In genomic region chr18:48874701-48875162, GRCh38 we compare ENCODE assay signal across 21 cellular contexts.
DNase-seq lines count a peak whose midpoint lies in the region; ATAC-seq, FAIRE-seq and TF ChIP-seq lines count a peak whose summit lies in the region.
"Had no signal": no experiment of that assay in that cellular context is flagged by ENCODE, and none has a peak within 500 bp of the region (broad histone marks: within the 10 kb centered on the region; RNA-seq: fewer than 3 reads in every experiment).

No MANE protein-coding gene starts in this region.

- 93% methylated on average over 15 of the region's 15 CpGs for WGBS in A549 (ENCODE audit: missing lambda C conversion rate)

- no peak for TF ChIP-seq CTCF in A549 (IDR thresholded peaks at IDR 0.05)
- TF ChIP-seq CTCF in RWPE1 (conservative IDR thresholded peaks at IDR 0.05; ENCODE audit: low read depth), result no peak
- no peak for TF ChIP-seq CTCF in kidney (IDR thresholded peaks at IDR 0.05; ENCODE audit: borderline replicate concordance, extremely low read depth, insufficient read depth)

- no peak for FAIRE-seq in A549 (lab: Jason Lieb, UNC)
- FAIRE-seq in kidney (lab: Jason Lieb, UNC), result no peak
- FAIRE-seq: GM12891, GM18507 had no signal

- no peaks in the 10 kb centered on the region for H3K9me3 Mint-ChIP-seq in activated CD4-positive, alpha-beta T cell treated with anti-CD3 and anti-CD28 coated beads, Interleukin-2, amount 10 ng/mL, durations not matched to agents 7 days and 5 days

- no peaks in the 10 kb centered on the region for H3K9me3 ChIP-seq in A549
- no peaks in the 10 kb centered on the region for H3K9me3 ChIP-seq in kidney (ENCODE audit: control insufficient read depth in 1 of 2, low read length in 2 of 2)

- H3K9ac ChIP-seq in kidney (ENCODE audit: low read length in 2 of 2), result no peak overlapping the region
- H3K9ac ChIP-seq: GM23248 had no signal

- H3K36me3 ChIP-seq in kidney (ENCODE audit: control insufficient read depth in 1 of 2, insufficient read depth in 2 of 2, low read length in 2 of 2), result no peaks in the 10 kb centered on the region

- H3K36me3 Mint-ChIP-seq in activated CD4-positive, alpha-beta T cell treated with anti-CD3 and anti-CD28 coated beads, Interleukin-2, amount 10 ng/mL, durations not matched to agents 7 days and 5 days (ENCODE audit: low read depth), result no peaks in the 10 kb centered on the region

- CTCF ChIA-PET in A549 (lab: Yijun Ruan, JAX) (interaction anchor here (0.9 kb wide), 1 partner anchor 9 kb away, joined by 3 read pairs; no protein-coding TSS in a partner anchor), RWPE1 (lab: Yijun Ruan, JAX) (interaction anchor here (0.7 kb wide), 1 partner anchor 38 kb away, joined by 3 read pairs; no protein-coding TSS in a partner anchor)
- CTCF ChIA-PET in activated CD4-positive, alpha-beta T cell treated with anti-CD3 and anti-CD28 coated beads, Interleukin-2, amount 10 ng/mL, durations not matched to agents 7 days and 5 days (lab: Charles Lee), result interaction anchor here (1.1 to 1.5 kb wide), 2 partner anchors 9 to 13 kb away, joined by 3 read pairs; no protein-coding TSS in a partner anchor

- H3K4me1 Mint-ChIP-seq in activated CD4-positive, alpha-beta T cell treated with anti-CD3 and anti-CD28 coated beads, Interleukin-2, amount 10 ng/mL, durations not matched to agents 7 days and 5 days, result peaks cover 1% of the 10 kb centered on the region

- no peak overlapping the region for H3K27ac Mint-ChIP-seq in activated CD4-positive, alpha-beta T cell treated with anti-CD3 and anti-CD28 coated beads, Interleukin-2, amount 10 ng/mL, durations not matched to agents 7 days and 5 days

- H3K4me3 ChIP-seq in A549 (no peak overlapping the region), kidney (ENCODE audit: low read length in 2 of 2) (no peak overlapping the region)
- H3K4me3 ChIP-seq: GM23248 had no signal

- ATAC-seq in A549, result no peak
- ATAC-seq: PC-3, Right ventricle myocardium inferior had no signal

- H3K4me2 ChIP-seq in A549, result no peak overlapping the region

- no peak for TF ChIP-seq POLR2A in A549 (IDR thresholded peaks at IDR 0.05; ENCODE audit: low read length)

- no peak for TF ChIP-seq RAD21 in A549 (conservative IDR thresholded peaks at IDR 0.05 in 1 of 2, IDR thresholded peaks at IDR 0.05 in 1 of 2)

- no peak overlapping the region for H3K4me3 Mint-ChIP-seq in activated CD4-positive, alpha-beta T cell treated with anti-CD3 and anti-CD28 coated beads, Interleukin-2, amount 10 ng/mL, durations not matched to agents 7 days and 5 days

- peaks cover under 1% of the 10 kb centered on the region for H3K27me3 Mint-ChIP-seq in activated CD4-positive, alpha-beta T cell treated with anti-CD3 and anti-CD28 coated beads, Interleukin-2, amount 10 ng/mL, durations not matched to agents 7 days and 5 days

- H3K4me1 ChIP-seq in A549 (peaks cover 36% of the 10 kb centered on the region), kidney (ENCODE audit: control insufficient read depth in 1 of 2, insufficient read depth in 1 of 2, low read depth in 1 of 2, low read length in 2 of 2) (peaks cover 0 to 6% of the 10 kb centered on the region in 2 donors)

- intact Hi-C loops in kidney (cut with DNase I) (no loop called here), posterior vena cava (cut with DNase I) (no loop called here)

- POLR2A ChIA-PET in A549 (lab: Yijun Ruan, JAX) (interaction anchor here (0.6 kb wide), 1 partner anchor 42 kb away, joined by 3 read pairs; no protein-coding TSS in a partner anchor), RWPE1 (lab: Yijun Ruan, JAX; ENCODE audit: low non-redundant PET) (no interaction called here)
- POLR2A ChIA-PET in activated CD4-positive, alpha-beta T cell treated with anti-CD3 and anti-CD28 coated beads, Interleukin-2, amount 10 ng/mL, durations not matched to agents 7 days and 5 days (lab: Charles Lee), result no interaction called here

- DNase-seq in A549 (ENCODE audit: low read depth in 1 of 2, low spot score in 1 of 2) (no peak), RWPE1 (ENCODE audit: low spot score) (no peak), kidney (peak; percentile 56), posterior vena cava (ENCODE audit: low spot score) (peak; percentile 59), RPMI8226 (no peak), AG08395 (ENCODE audit: low spot score) (no peak)
- DNase-seq in activated CD8-positive, alpha-beta memory T cell treated with anti-CD3 and anti-CD28 coated beads, Interleukin-2, amount 50 U/mL, for 48 hours, result no peak
- DNase-seq in activated CD4-positive, alpha-beta T cell treated with anti-CD3 and anti-CD28 coated beads, Interleukin-2, amount 10 ng/mL, durations not matched to agents 7 days and 5 days, result no peak
- DNase-seq: DMS 273 treated with DMSO at 0.1 percent for 48 hours, GDM1, GM23248, HCEC 1CT, KG1, NCI-H1436 treated with DMSO at 0.1 percent for 48 hours, NCI-H2029 treated with DMSO at 0.1 percent for 48 hours, NCI-H748 treated with DMSO at 0.1 percent for 48 hours, PC-3 had no signal

- no peak for TF ChIP-seq EP300 in A549 (IDR thresholded peaks at IDR 0.05)

- H3K27ac ChIP-seq in A549, result peak overlapping the region; percentile 78 to 94
- H3K27ac ChIP-seq in RWPE1, result peak overlapping the region; percentile 70; the same call in 1 of the 2 replicates
- H3K27ac ChIP-seq in kidney (ENCODE audit: low read depth in 2 of 2, low read length in 2 of 2), result no peak overlapping the region
- H3K27ac ChIP-seq: C4-2B had no signal

TF ChIP-seq in A549, 52 proteins besides CTCF, POLR2A, EP300 and RAD21:
- TF ChIP-seq CBX8 (IDR thresholded peaks at IDR 0.05) (no peak), NFE2L2 (conservative IDR thresholded peaks at IDR 0.05; ENCODE audit: low read length) (no peak), RARB (CRISPR knock-in tag; IDR thresholded peaks at IDR 0.05) (no peak)

Comparison
In these comparisons a context has a peak if more than half of its experiments do, and no peak if none do; other contexts are left out.
1. DNase-seq: peak in kidney (single experiment) and posterior vena cava (single experiment); none in A549 (0 of 2), RWPE1 (single experiment), RPMI8226 (single experiment), activated CD8-positive, alpha-beta memory T cell treated with anti-CD3 and anti-CD28 coated beads, Interleukin-2, amount 50 U/mL, for 48 hours (single experiment), AG08395 (single experiment) and activated CD4-positive, alpha-beta T cell treated with anti-CD3 and anti-CD28 coated beads, Interleukin-2, amount 10 ng/mL, durations not matched to agents 7 days and 5 days (single experiment).
2. H3K27ac ChIP-seq: peak in A549 (2 of 2) and RWPE1 (single experiment); none in kidney (0 of 2).